Comparison of ENCODE assay signal across 1 cellular context in the genomic region with DNA sequence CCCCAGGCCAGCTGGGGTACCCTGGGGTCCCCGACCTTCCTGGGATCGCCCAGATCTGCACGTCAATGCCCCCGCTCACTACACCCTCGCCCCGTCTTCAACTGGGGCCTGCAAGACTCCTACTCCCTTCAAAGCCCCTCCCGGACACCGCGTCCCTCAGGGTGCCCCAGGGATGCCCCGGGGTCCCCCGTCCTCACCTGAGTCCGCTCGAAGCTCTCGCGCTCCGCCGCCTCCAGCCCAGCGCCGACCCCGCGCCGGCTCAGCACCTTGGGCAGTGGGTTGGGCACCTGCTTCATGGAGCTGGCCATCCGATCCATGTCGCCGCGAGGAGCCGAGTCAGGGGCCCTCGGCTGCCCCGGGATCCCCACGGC.
TF ChIP-seq lines count a peak whose summit lies in the region.

A gene (minus strand): TSS at position 338 of the 371 bp plus-strand sequence. CDS start 21 bp downstream, at position 317.

TF ChIP-seq in HepG2, 621 proteins besides CTCF, POLR2A, EP300 and RAD21 (continued from another document and continues in another):
- TF ChIP-seq, protein P1, sequence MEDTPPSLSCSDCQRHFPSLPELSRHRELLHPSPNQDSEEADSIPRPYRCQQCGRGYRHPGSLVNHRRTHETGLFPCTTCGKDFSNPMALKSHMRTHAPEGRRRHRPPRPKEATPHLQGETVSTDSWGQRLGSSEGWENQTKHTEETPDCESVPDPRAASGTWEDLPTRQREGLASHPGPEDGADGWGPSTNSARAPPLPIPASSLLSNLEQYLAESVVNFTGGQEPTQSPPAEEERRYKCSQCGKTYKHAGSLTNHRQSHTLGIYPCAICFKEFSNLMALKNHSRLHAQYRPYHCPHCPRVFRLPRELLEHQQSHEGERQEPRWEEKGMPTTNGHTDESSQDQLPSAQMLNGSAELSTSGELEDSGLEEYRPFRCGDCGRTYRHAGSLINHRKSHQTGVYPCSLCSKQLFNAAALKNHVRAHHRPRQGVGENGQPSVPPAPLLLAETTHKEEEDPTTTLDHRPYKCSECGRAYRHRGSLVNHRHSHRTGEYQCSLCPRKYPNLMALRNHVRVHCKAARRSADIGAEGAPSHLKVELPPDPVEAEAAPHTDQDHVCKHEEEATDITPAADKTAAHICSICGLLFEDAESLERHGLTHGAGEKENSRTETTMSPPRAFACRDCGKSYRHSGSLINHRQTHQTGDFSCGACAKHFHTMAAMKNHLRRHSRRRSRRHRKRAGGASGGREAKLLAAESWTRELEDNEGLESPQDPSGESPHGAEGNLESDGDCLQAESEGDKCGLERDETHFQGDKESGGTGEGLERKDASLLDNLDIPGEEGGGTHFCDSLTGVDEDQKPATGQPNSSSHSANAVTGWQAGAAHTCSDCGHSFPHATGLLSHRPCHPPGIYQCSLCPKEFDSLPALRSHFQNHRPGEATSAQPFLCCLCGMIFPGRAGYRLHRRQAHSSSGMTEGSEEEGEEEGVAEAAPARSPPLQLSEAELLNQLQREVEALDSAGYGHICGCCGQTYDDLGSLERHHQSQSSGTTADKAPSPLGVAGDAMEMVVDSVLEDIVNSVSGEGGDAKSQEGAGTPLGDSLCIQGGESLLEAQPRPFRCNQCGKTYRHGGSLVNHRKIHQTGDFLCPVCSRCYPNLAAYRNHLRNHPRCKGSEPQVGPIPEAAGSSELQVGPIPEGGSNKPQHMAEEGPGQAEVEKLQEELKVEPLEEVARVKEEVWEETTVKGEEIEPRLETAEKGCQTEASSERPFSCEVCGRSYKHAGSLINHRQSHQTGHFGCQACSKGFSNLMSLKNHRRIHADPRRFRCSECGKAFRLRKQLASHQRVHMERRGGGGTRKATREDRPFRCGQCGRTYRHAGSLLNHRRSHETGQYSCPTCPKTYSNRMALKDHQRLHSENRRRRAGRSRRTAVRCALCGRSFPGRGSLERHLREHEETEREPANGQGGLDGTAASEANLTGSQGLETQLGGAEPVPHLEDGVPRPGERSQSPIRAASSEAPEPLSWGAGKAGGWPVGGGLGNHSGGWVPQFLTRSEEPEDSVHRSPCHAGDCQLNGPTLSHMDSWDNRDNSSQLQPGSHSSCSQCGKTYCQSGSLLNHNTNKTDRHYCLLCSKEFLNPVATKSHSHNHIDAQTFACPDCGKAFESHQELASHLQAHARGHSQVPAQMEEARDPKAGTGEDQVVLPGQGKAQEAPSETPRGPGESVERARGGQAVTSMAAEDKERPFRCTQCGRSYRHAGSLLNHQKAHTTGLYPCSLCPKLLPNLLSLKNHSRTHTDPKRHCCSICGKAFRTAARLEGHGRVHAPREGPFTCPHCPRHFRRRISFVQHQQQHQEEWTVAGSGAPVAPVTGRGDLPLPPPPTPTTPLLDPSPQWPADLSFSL (CRISPR knock-in tag; IDR thresholded peaks at IDR 0.05) = no peak
- 0 out of 2 replicates have a peak, but pooled peaks have one; percentile 30 for TF ChIP-seq MED13 (CRISPR knock-in tag; IDR thresholded peaks at IDR 0.05)
- TF ChIP-seq ZFYVE20 (CRISPR knock-in tag; IDR thresholded peaks at IDR 0.05; ENCODE audit: borderline replicate concordance, low read depth) = no peak
- TF ChIP-seq, protein P2, sequence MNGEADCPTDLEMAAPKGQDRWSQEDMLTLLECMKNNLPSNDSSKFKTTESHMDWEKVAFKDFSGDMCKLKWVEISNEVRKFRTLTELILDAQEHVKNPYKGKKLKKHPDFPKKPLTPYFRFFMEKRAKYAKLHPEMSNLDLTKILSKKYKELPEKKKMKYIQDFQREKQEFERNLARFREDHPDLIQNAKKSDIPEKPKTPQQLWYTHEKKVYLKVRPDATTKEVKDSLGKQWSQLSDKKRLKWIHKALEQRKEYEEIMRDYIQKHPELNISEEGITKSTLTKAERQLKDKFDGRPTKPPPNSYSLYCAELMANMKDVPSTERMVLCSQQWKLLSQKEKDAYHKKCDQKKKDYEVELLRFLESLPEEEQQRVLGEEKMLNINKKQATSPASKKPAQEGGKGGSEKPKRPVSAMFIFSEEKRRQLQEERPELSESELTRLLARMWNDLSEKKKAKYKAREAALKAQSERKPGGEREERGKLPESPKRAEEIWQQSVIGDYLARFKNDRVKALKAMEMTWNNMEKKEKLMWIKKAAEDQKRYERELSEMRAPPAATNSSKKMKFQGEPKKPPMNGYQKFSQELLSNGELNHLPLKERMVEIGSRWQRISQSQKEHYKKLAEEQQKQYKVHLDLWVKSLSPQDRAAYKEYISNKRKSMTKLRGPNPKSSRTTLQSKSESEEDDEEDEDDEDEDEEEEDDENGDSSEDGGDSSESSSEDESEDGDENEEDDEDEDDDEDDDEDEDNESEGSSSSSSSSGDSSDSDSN (CRISPR knock-in tag; IDR thresholded peaks at IDR 0.05) = no peak
- no peak for TF ChIP-seq JUND (CRISPR knock-in tag; IDR thresholded peaks at IDR 0.05)
- no peak for TF ChIP-seq BRD4 (CRISPR knock-in tag; IDR thresholded peaks at IDR 0.05)
- TF ChIP-seq, protein P3, sequence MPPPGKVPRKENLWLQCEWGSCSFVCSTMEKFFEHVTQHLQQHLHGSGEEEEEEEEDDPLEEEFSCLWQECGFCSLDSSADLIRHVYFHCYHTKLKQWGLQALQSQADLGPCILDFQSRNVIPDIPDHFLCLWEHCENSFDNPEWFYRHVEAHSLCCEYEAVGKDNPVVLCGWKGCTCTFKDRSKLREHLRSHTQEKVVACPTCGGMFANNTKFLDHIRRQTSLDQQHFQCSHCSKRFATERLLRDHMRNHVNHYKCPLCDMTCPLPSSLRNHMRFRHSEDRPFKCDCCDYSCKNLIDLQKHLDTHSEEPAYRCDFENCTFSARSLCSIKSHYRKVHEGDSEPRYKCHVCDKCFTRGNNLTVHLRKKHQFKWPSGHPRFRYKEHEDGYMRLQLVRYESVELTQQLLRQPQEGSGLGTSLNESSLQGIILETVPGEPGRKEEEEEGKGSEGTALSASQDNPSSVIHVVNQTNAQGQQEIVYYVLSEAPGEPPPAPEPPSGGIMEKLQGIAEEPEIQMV (CRISPR knock-in tag; IDR thresholded peaks at IDR 0.05; ENCODE audit: low read depth) = peak; percentile 98
- no peak for TF ChIP-seq KMT2A (CRISPR knock-in tag; IDR thresholded peaks at IDR 0.05)
- TF ChIP-seq ZNF230 (CRISPR knock-in tag; IDR thresholded peaks at IDR 0.05) = no peak
- 0 out of 2 replicates have a peak, but pooled peaks have one; percentile 67 for TF ChIP-seq STAT5B (CRISPR knock-in tag; IDR thresholded peaks at IDR 0.05)
- TF ChIP-seq, protein P4, sequence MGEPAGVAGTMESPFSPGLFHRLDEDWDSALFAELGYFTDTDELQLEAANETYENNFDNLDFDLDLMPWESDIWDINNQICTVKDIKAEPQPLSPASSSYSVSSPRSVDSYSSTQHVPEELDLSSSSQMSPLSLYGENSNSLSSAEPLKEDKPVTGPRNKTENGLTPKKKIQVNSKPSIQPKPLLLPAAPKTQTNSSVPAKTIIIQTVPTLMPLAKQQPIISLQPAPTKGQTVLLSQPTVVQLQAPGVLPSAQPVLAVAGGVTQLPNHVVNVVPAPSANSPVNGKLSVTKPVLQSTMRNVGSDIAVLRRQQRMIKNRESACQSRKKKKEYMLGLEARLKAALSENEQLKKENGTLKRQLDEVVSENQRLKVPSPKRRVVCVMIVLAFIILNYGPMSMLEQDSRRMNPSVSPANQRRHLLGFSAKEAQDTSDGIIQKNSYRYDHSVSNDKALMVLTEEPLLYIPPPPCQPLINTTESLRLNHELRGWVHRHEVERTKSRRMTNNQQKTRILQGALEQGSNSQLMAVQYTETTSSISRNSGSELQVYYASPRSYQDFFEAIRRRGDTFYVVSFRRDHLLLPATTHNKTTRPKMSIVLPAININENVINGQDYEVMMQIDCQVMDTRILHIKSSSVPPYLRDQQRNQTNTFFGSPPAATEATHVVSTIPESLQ (CRISPR knock-in tag; conservative IDR thresholded peaks at IDR 0.05) = no peak
- no peak for TF ChIP-seq TCF7 (IDR thresholded peaks at IDR 0.05; ENCODE audit: low read depth)
- peak; percentile 44; the same call in 1 of the 2 replicates for TF ChIP-seq KMT2B (CRISPR knock-in tag; IDR thresholded peaks at IDR 0.05)
- TF ChIP-seq ZNF563 (CRISPR knock-in tag; IDR thresholded peaks at IDR 0.05) = 0 out of 2 replicates have a peak, but pooled peaks have one; percentile 42
- no peak for TF ChIP-seq DNMT1 (CRISPR knock-in tag; IDR thresholded peaks at IDR 0.05)
- TF ChIP-seq RXRA (CRISPR knock-in tag; IDR thresholded peaks at IDR 0.05) = no peak
- TF ChIP-seq HES4 (CRISPR knock-in tag; IDR thresholded peaks at IDR 0.05; ENCODE audit: borderline replicate concordance) = peak; percentile 55
- TF ChIP-seq ZNF207 (IDR thresholded peaks at IDR 0.05; ENCODE audit: borderline replicate concordance) = no peak
- TF ChIP-seq, protein P5, sequence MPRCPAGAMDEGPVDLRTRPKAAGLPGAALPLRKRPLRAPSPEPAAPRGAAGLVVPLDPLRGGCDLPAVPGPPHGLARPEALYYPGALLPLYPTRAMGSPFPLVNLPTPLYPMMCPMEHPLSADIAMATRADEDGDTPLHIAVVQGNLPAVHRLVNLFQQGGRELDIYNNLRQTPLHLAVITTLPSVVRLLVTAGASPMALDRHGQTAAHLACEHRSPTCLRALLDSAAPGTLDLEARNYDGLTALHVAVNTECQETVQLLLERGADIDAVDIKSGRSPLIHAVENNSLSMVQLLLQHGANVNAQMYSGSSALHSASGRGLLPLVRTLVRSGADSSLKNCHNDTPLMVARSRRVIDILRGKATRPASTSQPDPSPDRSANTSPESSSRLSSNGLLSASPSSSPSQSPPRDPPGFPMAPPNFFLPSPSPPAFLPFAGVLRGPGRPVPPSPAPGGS (CRISPR knock-in tag; IDR thresholded peaks at IDR 0.05) = no peak
- TF ChIP-seq ZFX (CRISPR knock-in tag; IDR thresholded peaks at IDR 0.05; ENCODE audit: low read depth) = no peak
- TF ChIP-seq NCOA5 (CRISPR knock-in tag; IDR thresholded peaks at IDR 0.05) = no peak
- TF ChIP-seq, protein P6, sequence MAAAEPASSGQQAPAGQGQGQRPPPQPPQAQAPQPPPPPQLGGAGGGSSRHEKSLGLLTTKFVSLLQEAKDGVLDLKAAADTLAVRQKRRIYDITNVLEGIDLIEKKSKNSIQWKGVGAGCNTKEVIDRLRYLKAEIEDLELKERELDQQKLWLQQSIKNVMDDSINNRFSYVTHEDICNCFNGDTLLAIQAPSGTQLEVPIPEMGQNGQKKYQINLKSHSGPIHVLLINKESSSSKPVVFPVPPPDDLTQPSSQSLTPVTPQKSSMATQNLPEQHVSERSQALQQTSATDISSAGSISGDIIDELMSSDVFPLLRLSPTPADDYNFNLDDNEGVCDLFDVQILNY (CRISPR knock-in tag; conservative IDR thresholded peaks at IDR 0.05) = no peak
- TF ChIP-seq, protein P7, sequence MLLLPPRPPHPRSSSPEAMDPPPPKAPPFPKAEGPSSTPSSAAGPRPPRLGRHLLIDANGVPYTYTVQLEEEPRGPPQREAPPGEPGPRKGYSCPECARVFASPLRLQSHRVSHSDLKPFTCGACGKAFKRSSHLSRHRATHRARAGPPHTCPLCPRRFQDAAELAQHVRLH (CRISPR knock-in tag; IDR thresholded peaks at IDR 0.05; ENCODE audit: borderline replicate concordance, low read depth) = peak; percentile 67; the same call in 1 of the 2 replicates
- TF ChIP-seq, protein P8, sequence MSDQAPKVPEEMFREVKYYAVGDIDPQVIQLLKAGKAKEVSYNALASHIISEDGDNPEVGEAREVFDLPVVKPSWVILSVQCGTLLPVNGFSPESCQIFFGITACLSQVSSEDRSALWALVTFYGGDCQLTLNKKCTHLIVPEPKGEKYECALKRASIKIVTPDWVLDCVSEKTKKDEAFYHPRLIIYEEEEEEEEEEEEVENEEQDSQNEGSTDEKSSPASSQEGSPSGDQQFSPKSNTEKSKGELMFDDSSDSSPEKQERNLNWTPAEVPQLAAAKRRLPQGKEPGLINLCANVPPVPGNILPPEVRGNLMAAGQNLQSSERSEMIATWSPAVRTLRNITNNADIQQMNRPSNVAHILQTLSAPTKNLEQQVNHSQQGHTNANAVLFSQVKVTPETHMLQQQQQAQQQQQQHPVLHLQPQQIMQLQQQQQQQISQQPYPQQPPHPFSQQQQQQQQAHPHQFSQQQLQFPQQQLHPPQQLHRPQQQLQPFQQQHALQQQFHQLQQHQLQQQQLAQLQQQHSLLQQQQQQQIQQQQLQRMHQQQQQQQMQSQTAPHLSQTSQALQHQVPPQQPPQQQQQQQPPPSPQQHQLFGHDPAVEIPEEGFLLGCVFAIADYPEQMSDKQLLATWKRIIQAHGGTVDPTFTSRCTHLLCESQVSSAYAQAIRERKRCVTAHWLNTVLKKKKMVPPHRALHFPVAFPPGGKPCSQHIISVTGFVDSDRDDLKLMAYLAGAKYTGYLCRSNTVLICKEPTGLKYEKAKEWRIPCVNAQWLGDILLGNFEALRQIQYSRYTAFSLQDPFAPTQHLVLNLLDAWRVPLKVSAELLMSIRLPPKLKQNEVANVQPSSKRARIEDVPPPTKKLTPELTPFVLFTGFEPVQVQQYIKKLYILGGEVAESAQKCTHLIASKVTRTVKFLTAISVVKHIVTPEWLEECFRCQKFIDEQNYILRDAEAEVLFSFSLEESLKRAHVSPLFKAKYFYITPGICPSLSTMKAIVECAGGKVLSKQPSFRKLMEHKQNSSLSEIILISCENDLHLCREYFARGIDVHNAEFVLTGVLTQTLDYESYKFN (CRISPR knock-in tag; conservative IDR thresholded peaks at IDR 0.05) = no peak
- TF ChIP-seq, protein P9, sequence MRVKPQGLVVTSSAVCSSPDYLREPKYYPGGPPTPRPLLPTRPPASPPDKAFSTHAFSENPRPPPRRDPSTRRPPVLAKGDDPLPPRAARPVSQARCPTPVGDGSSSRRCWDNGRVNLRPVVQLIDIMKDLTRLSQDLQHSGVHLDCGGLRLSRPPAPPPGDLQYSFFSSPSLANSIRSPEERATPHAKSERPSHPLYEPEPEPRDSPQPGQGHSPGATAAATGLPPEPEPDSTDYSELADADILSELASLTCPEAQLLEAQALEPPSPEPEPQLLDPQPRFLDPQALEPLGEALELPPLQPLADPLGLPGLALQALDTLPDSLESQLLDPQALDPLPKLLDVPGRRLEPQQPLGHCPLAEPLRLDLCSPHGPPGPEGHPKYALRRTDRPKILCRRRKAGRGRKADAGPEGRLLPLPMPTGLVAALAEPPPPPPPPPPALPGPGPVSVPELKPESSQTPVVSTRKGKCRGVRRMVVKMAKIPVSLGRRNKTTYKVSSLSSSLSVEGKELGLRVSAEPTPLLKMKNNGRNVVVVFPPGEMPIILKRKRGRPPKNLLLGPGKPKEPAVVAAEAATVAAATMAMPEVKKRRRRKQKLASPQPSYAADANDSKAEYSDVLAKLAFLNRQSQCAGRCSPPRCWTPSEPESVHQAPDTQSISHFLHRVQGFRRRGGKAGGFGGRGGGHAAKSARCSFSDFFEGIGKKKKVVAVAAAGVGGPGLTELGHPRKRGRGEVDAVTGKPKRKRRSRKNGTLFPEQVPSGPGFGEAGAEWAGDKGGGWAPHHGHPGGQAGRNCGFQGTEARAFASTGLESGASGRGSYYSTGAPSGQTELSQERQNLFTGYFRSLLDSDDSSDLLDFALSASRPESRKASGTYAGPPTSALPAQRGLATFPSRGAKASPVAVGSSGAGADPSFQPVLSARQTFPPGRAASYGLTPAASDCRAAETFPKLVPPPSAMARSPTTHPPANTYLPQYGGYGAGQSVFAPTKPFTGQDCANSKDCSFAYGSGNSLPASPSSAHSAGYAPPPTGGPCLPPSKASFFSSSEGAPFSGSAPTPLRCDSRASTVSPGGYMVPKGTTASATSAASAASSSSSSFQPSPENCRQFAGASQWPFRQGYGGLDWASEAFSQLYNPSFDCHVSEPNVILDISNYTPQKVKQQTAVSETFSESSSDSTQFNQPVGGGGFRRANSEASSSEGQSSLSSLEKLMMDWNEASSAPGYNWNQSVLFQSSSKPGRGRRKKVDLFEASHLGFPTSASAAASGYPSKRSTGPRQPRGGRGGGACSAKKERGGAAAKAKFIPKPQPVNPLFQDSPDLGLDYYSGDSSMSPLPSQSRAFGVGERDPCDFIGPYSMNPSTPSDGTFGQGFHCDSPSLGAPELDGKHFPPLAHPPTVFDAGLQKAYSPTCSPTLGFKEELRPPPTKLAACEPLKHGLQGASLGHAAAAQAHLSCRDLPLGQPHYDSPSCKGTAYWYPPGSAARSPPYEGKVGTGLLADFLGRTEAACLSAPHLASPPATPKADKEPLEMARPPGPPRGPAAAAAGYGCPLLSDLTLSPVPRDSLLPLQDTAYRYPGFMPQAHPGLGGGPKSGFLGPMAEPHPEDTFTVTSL (CRISPR knock-in tag; IDR thresholded peaks at IDR 0.05; ENCODE audit: borderline replicate concordance) = no peak
- peak; percentile 53 for TF ChIP-seq KDM2A (CRISPR knock-in tag; IDR thresholded peaks at IDR 0.05; ENCODE audit: borderline replicate concordance, low read depth)
- no peak for TF ChIP-seq PLRG1 (conservative IDR thresholded peaks at IDR 0.05)
- peak; percentile 5; the same call in 1 of the 2 replicates for TF ChIP-seq HDAC1 (CRISPR knock-in tag; IDR thresholded peaks at IDR 0.05)
